8 cellular contexts compared by ENCODE assay signal in genomic region chr6:143397229-143398222, GRCh38. TPM values are rescaled to one million over a fixed set of nuclear protein-coding genes. Genes with fewer than 3 reads are reported as not detected.
DNase-seq lines count a peak whose midpoint lies in the region; ATAC-seq and TF ChIP-seq lines count a peak whose summit lies in the region.

No MANE protein-coding gene starts in this region.

- H3K4me3 Mint-ChIP-seq in activated CD4-positive, alpha-beta memory T cell treated with anti-CD3 and anti-CD28 coated beads for 36 hours, result no peak overlapping the region
- no peak overlapping the region for H3K4me3 Mint-ChIP-seq in chondrocyte (ENCODE audit: unreplicated experiment)

- peaks cover 24% of the 10 kb centered on the region for H3K4me1 Mint-ChIP-seq in activated CD4-positive, alpha-beta memory T cell treated with anti-CD3 and anti-CD28 coated beads for 36 hours (ENCODE audit: low read depth)
- H3K4me1 Mint-ChIP-seq in chondrocyte (ENCODE audit: low read depth), result peaks cover 11% of the 10 kb centered on the region

- H3K27ac Mint-ChIP-seq in activated CD4-positive, alpha-beta memory T cell treated with anti-CD3 and anti-CD28 coated beads for 36 hours, result no peak overlapping the region
- H3K27ac Mint-ChIP-seq in chondrocyte (ENCODE audit: unreplicated experiment), result no peak overlapping the region

- no peaks in the 10 kb centered on the region for H3K9me3 Mint-ChIP-seq in activated CD4-positive, alpha-beta memory T cell treated with anti-CD3 and anti-CD28 coated beads for 36 hours
- H3K9me3 Mint-ChIP-seq in chondrocyte (ENCODE audit: low read depth), result no peaks in the 10 kb centered on the region

- ATAC-seq in left ventricle myocardium superior, result peak; percentile 78

- H3K36me3 Mint-ChIP-seq in activated CD4-positive, alpha-beta memory T cell treated with anti-CD3 and anti-CD28 coated beads for 36 hours, result no peaks in the 10 kb centered on the region
- peaks cover 2% of the 10 kb centered on the region for H3K36me3 Mint-ChIP-seq in chondrocyte (ENCODE audit: low read depth)

- H3K27me3 Mint-ChIP-seq in activated CD4-positive, alpha-beta memory T cell treated with anti-CD3 and anti-CD28 coated beads for 36 hours, result no peaks in the 10 kb centered on the region
- peaks cover 3% of the 10 kb centered on the region for H3K27me3 Mint-ChIP-seq in chondrocyte (ENCODE audit: low read depth)

- TF ChIP-seq CTCF in chondrocyte (IDR thresholded peaks at IDR 0.05), result no peak

- intact Hi-C loops in activated CD4-positive, alpha-beta memory T cell treated with anti-CD3 and anti-CD28 coated beads for 36 hours (cut with micrococcal nuclease), result no loop called here
- intact Hi-C loops in left ventricle myocardium superior (cut with micrococcal nuclease), result no loop called here

- POLR2A ChIA-PET in activated CD4-positive, alpha-beta memory T cell treated with anti-CD3 and anti-CD28 coated beads for 36 hours (lab: Charles Lee), result interaction anchor here (0.6 to 1.1 kb wide), 2 partner anchors 12 to 53 kb away, joined by 4 to 5 read pairs; partner anchors contain the start of genes ADAT2 and PEX3

- DNase-seq in SHP77 (lab: John Stamatoyannopoulos, UW), result peak; percentile 31 to 33
- DNase-seq in SHP77 treated with DMSO at 0.1 percent for 48 hours (lab: John Stamatoyannopoulos, UW), result no peak
- DNase-seq in activated CD4-positive, alpha-beta memory T cell treated with anti-CD3 and anti-CD28 coated beads for 36 hours, result peak; percentile 60
- no peak for DNase-seq in left ventricle myocardium superior
- peak; percentile 14 for DNase-seq in stimulated activated CD8-positive, alpha-beta memory T cell treated with anti-CD3 and anti-CD28 coated beads, Interleukin-12 subunit alpha, Interleukin-12 subunit beta, amount 100 ng/mL, for 4 hours (ENCODE audit: low read depth)
- no peak for DNase-seq in ecto neural progenitor cell (ENCODE audit: low spot score)
- DNase-seq in chondrocyte (ENCODE audit: low spot score), result no peak
- DNase-seq in HUDEP-2 (lab: John Stamatoyannopoulos, UW; ENCODE audit: unreplicated experiment in 76 of 76), result no peak

- CTCF ChIA-PET in activated CD4-positive, alpha-beta memory T cell treated with anti-CD3 and anti-CD28 coated beads for 36 hours (lab: Charles Lee), result interaction anchor here (0.8 kb wide), 1 partner anchor 53 kb away, joined by 4 read pairs; the partner anchor contains the start of genes ADAT2 and PEX3

RNA-seq across cellular contexts. Expression of gene ADAT2, which starts 53.0 kb away (rescaled TPM):
- 10 to 100 TPM; 26.0 to 27.0 TPM for total RNA-seq in activated CD4-positive, alpha-beta memory T cell treated with anti-CD3 and anti-CD28 coated beads for 36 hours
- total RNA-seq in left ventricle myocardium superior, result 1.9 TPM
- 3.0 to 5.4 TPM (median 4.8 TPM) in 3 replicates for total RNA-seq in chondrocyte

RNA-seq across cellular contexts. Expression of gene PEX3, which starts 53.1 kb away (rescaled TPM):
- 10 to 100 TPM; 19.7 to 21.1 TPM for total RNA-seq in activated CD4-positive, alpha-beta memory T cell treated with anti-CD3 and anti-CD28 coated beads for 36 hours
- total RNA-seq in left ventricle myocardium superior (21.7 TPM), chondrocyte (13.0 to 22.7 TPM (median 13.2 TPM) in 3 replicates)

Comparison
In these comparisons a context has a peak if more than half of its experiments do, and no peak if none do; other contexts are left out.
1. DNase-seq: peak in SHP77 (2 of 2), activated CD4-positive, alpha-beta memory T cell treated with anti-CD3 and anti-CD28 coated beads for 36 hours (single experiment) and stimulated activated CD8-positive, alpha-beta memory T cell treated with anti-CD3 and anti-CD28 coated beads, Interleukin-12 subunit alpha, Interleukin-12 subunit beta, amount 100 ng/mL, for 4 hours (single experiment); none in SHP77 treated with DMSO at 0.1 percent for 48 hours (single experiment), left ventricle myocardium superior (single experiment), ecto neural progenitor cell (single experiment), chondrocyte (single experiment) and HUDEP-2 (0 of 76).